Comparison of ENCODE assay signal across 13 cellular contexts in the genomic region with DNA sequence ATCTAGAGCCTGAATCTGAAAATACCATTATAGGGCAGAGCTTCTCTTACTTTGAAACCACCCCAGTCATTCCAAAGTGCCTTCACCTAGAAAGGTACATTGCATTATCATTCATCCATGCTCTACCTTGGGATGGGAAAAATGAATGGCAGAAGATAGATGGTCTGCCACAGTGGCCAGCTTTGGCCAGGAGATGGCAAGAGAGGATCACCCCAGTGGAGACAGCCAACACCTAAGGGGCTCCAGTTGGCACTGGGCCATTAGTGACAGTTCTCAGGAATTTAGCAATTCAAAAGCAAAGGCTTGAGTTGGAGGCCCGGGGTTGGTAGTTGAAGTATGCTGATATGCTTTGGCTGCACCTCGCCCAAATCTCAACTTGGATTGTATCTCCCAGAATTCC.
A peak's percentile ranks its signal among the peaks of the same experiment; 100 is the strongest.
DNase-seq lines count a peak whose midpoint lies in the region; ATAC-seq and TF ChIP-seq lines count a peak whose summit lies in the region.
"Had no signal": no experiment of that assay in that cellular context is flagged by ENCODE, and none has a peak within 500 bp of the region (broad histone marks: within the 10 kb centered on the region; RNA-seq: fewer than 3 reads in every experiment).

No MANE protein-coding gene starts in this region.

- ATAC-seq in upper lobe of right lung (no peak), GM19351 (IDR thresholded peaks at IDR 0.05; ENCODE audit: unreplicated experiment) (no peak)
- ATAC-seq: A549, HepG2 had no signal

- H3K4me1 ChIP-seq in A673 (ENCODE audit: insufficient read depth, low read length, poor library complexity, severe bottlenecking) (no peaks in the 10 kb centered on the region), BE2C (peaks cover 7% of the 10 kb centered on the region), upper lobe of right lung (no peaks in the 10 kb centered on the region)
- H3K4me1 ChIP-seq: A549, BLaER1 had no signal

- intact Hi-C loops in A673 (cut with micrococcal nuclease; ENCODE audit: unreplicated experiment) (no loop called here), upper lobe of right lung (cut with DNase I) (no loop called here)

- H3K36me3 ChIP-seq in A673 (ENCODE audit: insufficient read depth, low read length, poor library complexity, severe bottlenecking) (no peaks in the 10 kb centered on the region), BE2C (no peaks in the 10 kb centered on the region), WERI-Rb-1 (no peaks in the 10 kb centered on the region), upper lobe of right lung (no peaks in the 10 kb centered on the region)
- H3K36me3 ChIP-seq: BLaER1 had no signal

- no TSS peak for BruUV-seq in A673 (replicated peaks; lab: Mats Ljungman, UMichigan)

- CTCF ChIA-PET in A673 (lab: Charles Lee): no interaction called here

- H3K27me3 ChIP-seq in A673 (replicated peaks; ENCODE audit: insufficient read depth, low read depth, low read length, poor library complexity) (peaks cover 21% of the 10 kb centered on the region), BE2C (no peaks in the 10 kb centered on the region), WERI-Rb-1 (ENCODE audit: insufficient read depth, low read depth, severe bottlenecking) (no peaks in the 10 kb centered on the region), upper lobe of right lung (no peaks in the 10 kb centered on the region)
- H3K27me3 ChIP-seq: BLaER1 had no signal

- H3K9me3 ChIP-seq in A673 (ENCODE audit: low read depth, low read length, poor library complexity, severe bottlenecking) (no peaks in the 10 kb centered on the region), BE2C (0 out of 2 replicates have a peak, but pooled peaks cover 2% of the 10 kb centered on the region), WERI-Rb-1 (ENCODE audit: severe bottlenecking) (no peaks in the 10 kb centered on the region), upper lobe of right lung (no peaks in the 10 kb centered on the region)
- H3K9me3 ChIP-seq: A549 had no signal

- no peak for TF ChIP-seq CTCF in A673 (conservative IDR thresholded peaks at IDR 0.05; ENCODE audit: low read depth, low read length)
- peak; percentile 29; the same call in 1 of the 2 replicates for TF ChIP-seq CTCF in BE2C (IDR thresholded peaks at IDR 0.05; ENCODE audit: low read depth, low read length)
- 0 out of 2 replicates have a peak, but pooled peaks have one; percentile 15 for TF ChIP-seq CTCF in WERI-Rb-1 (IDR thresholded peaks at IDR 0.05; ENCODE audit: low read depth, low read length)
- no peak for TF ChIP-seq CTCF in upper lobe of right lung (IDR thresholded peaks at IDR 0.05)

- H3K27ac ChIP-seq in A673 (ENCODE audit: low read depth, low read length, poor library complexity, severe bottlenecking) (no peak overlapping the region), WERI-Rb-1 (no peak overlapping the region), upper lobe of right lung (no peak overlapping the region)
- H3K27ac ChIP-seq: A549, BLaER1, KMS-11 had no signal

- DNase-seq in A673 (ENCODE audit: low spot score): peak; percentile 6
- DNase-seq in BE2C: peak; percentile 12
- DNase-seq in WERI-Rb-1: peak; percentile 8
- DNase-seq in iPS-NIHi7 (ENCODE audit: extremely low spot score): peak; percentile 13
- no peak for DNase-seq in upper lobe of right lung
- DNase-seq: CD8-positive, alpha-beta memory T cell; DMS 273 treated with DMSO at 0.1 percent for 48 hours; DMS79 had no signal

- H3K4me3 ChIP-seq in A673 (ENCODE audit: low read depth, low read length, poor library complexity, severe bottlenecking) (no peak overlapping the region), BE2C (ENCODE audit: low read depth, low read length) (no peak overlapping the region), WERI-Rb-1 (ENCODE audit: low read depth, low read length) (no peak overlapping the region), upper lobe of right lung (no peak overlapping the region)
- H3K4me3 ChIP-seq: A549, BLaER1 had no signal

- POLR2A ChIA-PET in A673 (lab: Charles Lee; ENCODE audit: low non-redundant PET): no interaction called here

Comparison
In these comparisons a context has a peak if more than half of its experiments do, and no peak if none do; other contexts are left out.
1. CTCF ChIP-seq: peak in BE2C (single experiment) and WERI-Rb-1 (single experiment); none in A673 (single experiment) and upper lobe of right lung (single experiment).